In the genomic region with DNA sequence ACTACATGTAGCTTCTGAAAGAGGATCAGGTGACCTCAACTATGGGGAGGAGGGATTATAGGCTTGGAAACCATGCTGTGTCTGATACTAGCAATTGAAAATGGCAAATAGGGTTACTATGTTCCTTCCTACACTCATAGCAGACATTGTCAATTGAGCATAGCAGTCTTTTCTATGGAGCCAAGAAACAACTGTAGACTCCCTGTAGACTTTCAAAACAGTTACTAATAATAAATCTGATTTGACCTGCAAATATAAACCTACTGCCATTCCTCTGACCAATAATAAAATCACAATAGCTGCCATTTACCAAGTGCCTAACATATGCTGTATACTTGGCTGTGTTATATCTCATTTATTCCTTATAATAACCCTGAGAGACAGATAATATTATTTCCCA, we compare ENCODE assay signal across 1 cellular context.
TF ChIP-seq lines count a peak whose summit lies in the region.

No MANE protein-coding gene starts in this region.

TF ChIP-seq in HCT116, 20 proteins besides CTCF, POLR2A, EP300 and RAD21 (continued from another document):
- no peak for TF ChIP-seq REST (IDR thresholded peaks at IDR 0.05; ENCODE audit: low read depth)
